8 cellular contexts compared by ENCODE assay signal in the genomic region with DNA sequence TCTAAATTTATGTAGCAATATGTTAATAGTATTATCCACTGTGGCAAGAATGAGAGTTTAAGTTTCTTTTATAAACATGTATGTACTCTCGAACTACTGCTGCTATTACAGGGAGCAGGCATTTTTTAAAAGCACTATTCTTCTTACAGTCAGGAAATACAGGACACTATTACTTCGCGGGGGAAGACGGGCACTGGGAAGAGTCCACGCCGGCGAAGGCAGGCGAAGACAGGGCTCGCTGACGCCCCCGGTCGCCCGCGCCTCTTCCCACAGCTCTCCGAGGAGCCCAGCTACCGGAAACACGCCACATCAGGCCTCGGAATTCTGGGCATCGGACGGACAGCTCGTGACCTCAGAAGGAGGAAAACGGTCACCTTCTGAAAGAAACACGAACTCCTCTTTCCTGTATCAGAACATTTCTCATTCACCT.
DNase-seq lines count a peak whose midpoint lies in the region; ATAC-seq, FAIRE-seq and TF ChIP-seq lines count a peak whose summit lies in the region.

No MANE protein-coding gene starts in this region.

- dilution Hi-C loops in keratinocyte (cut with MboI; ENCODE audit: extremely low pct_ligation_motif_present, low sequenced_read_pairs) = no loop called here

- H3K27me3 ChIP-seq in DND-41 (ENCODE audit: insufficient read depth, low read length, poor library complexity) (no peaks in the 10 kb centered on the region), HUES64 (ENCODE audit: insufficient read depth, low read length) (0 out of 2 replicates have a peak, but pooled peaks cover 2% of the 10 kb centered on the region), keratinocyte (ENCODE audit: control insufficient read depth, extremely low read depth, insufficient read depth, low read length) (no peaks in the 10 kb centered on the region), smooth muscle cell (ENCODE audit: low read depth) (no peaks in the 10 kb centered on the region)

- no peak for DNase-seq in DND-41
- peak; percentile 51 for DNase-seq in RPMI8226
- no peak for DNase-seq in chondrocyte (ENCODE audit: low spot score)
- DNase-seq in keratinocyte (ENCODE audit: low read depth, low spot score) = no peak
- peak; percentile 75 for DNase-seq in smooth muscle cell (lab: John Stamatoyannopoulos, UW; ENCODE audit: unreplicated experiment)
- no peak for DNase-seq in T-helper 9 cell

- H3K9me1 ChIP-seq in keratinocyte (ENCODE audit: control insufficient read depth, extremely low read depth, insufficient read depth, low read length) = no peaks in the 10 kb centered on the region

- no peaks in the 10 kb centered on the region for H3K36me3 Mint-ChIP-seq in chondrocyte (ENCODE audit: low read depth)

- no peaks in the 10 kb centered on the region for H3K9me3 Mint-ChIP-seq in chondrocyte (ENCODE audit: low read depth)

- H3K27ac ChIP-seq in DND-41 (ENCODE audit: low read length) (peak overlapping the region; percentile 78), HUES64 (ENCODE audit: low read depth, low read length) (peak overlapping the region; percentile 91), keratinocyte (ENCODE audit: control insufficient read depth, insufficient read depth, low read length) (peak overlapping the region; percentile 95), smooth muscle cell (ENCODE audit: low read depth) (peak overlapping the region; percentile 100)

- H3K4me1 ChIP-seq in DND-41 (ENCODE audit: insufficient read depth, low read length) = peaks cover 15% of the 10 kb centered on the region
- H3K4me1 ChIP-seq in HUES64 (ENCODE audit: insufficient read depth, low read length) = peaks cover 5% of the 10 kb centered on the region; the same call in 1 of the 2 replicates
- peaks cover 20% of the 10 kb centered on the region for H3K4me1 ChIP-seq in keratinocyte (ENCODE audit: control insufficient read depth, extremely low read depth, insufficient read depth, low read length)
- peaks cover 15% of the 10 kb centered on the region for H3K4me1 ChIP-seq in smooth muscle cell (ENCODE audit: low read depth)

- 0 out of 3 replicates have a peak, but pooled peaks have one; percentile 13 for ATAC-seq in DND-41 (ENCODE audit: insufficient read depth, low read depth)
- peak; percentile 18 for ATAC-seq in GM21447 (IDR thresholded peaks at IDR 0.05; ENCODE audit: unreplicated experiment)

- under 1% methylated on average over 22 of the region's 23 CpGs for WGBS in HUES64
- WGBS in smooth muscle cell (ENCODE audit: low lambda C conversion rate) = 1% methylated on average over 23 of the region's 23 CpGs

- no peaks in the 10 kb centered on the region for H3K79me2 ChIP-seq in DND-41 (ENCODE audit: insufficient read depth, low read length)
- H3K79me2 ChIP-seq in keratinocyte (ENCODE audit: control insufficient read depth, insufficient read depth, low read length) = no peaks in the 10 kb centered on the region
- H3K79me2 ChIP-seq in smooth muscle cell (ENCODE audit: low read depth) = no peaks in the 10 kb centered on the region

- no peaks in the 10 kb centered on the region for H3K36me3 ChIP-seq in DND-41 (ENCODE audit: insufficient read depth, low read length)
- H3K36me3 ChIP-seq in HUES64 (ENCODE audit: insufficient read depth, low read length) = no peaks in the 10 kb centered on the region
- H3K36me3 ChIP-seq in keratinocyte (ENCODE audit: control insufficient read depth in 2 of 2, extremely low read depth in 1 of 2, insufficient read depth in 2 of 2, low read length in 2 of 2) = no peaks in the 10 kb centered on the region
- H3K36me3 ChIP-seq in smooth muscle cell (ENCODE audit: low read depth) = no peaks in the 10 kb centered on the region

- H3K4me2 ChIP-seq in DND-41 (ENCODE audit: insufficient read depth, low read length) (peak overlapping the region; percentile 76), keratinocyte (ENCODE audit: control insufficient read depth, extremely low read depth, insufficient read depth, low read depth, low read length) (peak overlapping the region; percentile 70), smooth muscle cell (peak overlapping the region; percentile 90)

- H3K4me1 Mint-ChIP-seq in chondrocyte (ENCODE audit: low read depth) = peaks cover 37% of the 10 kb centered on the region

- FAIRE-seq in keratinocyte (lab: Jason Lieb, UNC) = no peak

- H3F3A ChIP-seq in smooth muscle cell (ENCODE audit: low read depth) = peaks cover 22% of the 10 kb centered on the region

- peak overlapping the region; percentile 61 for H3K9ac ChIP-seq in DND-41 (ENCODE audit: low read depth, low read length)
- H3K9ac ChIP-seq in HUES64 (ENCODE audit: low read depth, low read length) = peak overlapping the region; percentile 80
- peak overlapping the region; percentile 93 for H3K9ac ChIP-seq in keratinocyte (ENCODE audit: control insufficient read depth, extremely low read depth, insufficient read depth, low read length)
- peak overlapping the region; percentile 99 for H3K9ac ChIP-seq in smooth muscle cell (ENCODE audit: low read depth)

- H2AFZ ChIP-seq in DND-41 (ENCODE audit: low read depth, low read length) = peak overlapping the region; percentile 96
- peak overlapping the region; percentile 60 for H2AFZ ChIP-seq in keratinocyte (ENCODE audit: control insufficient read depth, low read length)
- peak overlapping the region; percentile 47 for H2AFZ ChIP-seq in smooth muscle cell (ENCODE audit: low read depth)

- no peaks in the 10 kb centered on the region for H3K27me3 Mint-ChIP-seq in chondrocyte (ENCODE audit: low read depth)

- H4K20me1 ChIP-seq in DND-41 (ENCODE audit: insufficient read depth, low read length) (no peaks in the 10 kb centered on the region), keratinocyte (ENCODE audit: control insufficient read depth, extremely low read depth, insufficient read depth, low read length) (no peaks in the 10 kb centered on the region), smooth muscle cell (ENCODE audit: low read depth) (no peaks in the 10 kb centered on the region)

- H3K4me3 ChIP-seq in DND-41 (ENCODE audit: low read depth in 1 of 2, low read length in 2 of 2) = peak overlapping the region; percentile 44 to 73; a peak in 3 of 4 replicates
- peak overlapping the region; percentile 79 for H3K4me3 ChIP-seq in HUES64 (ENCODE audit: low read length)
- H3K4me3 ChIP-seq in keratinocyte (ENCODE audit: control insufficient read depth in 2 of 3, extremely low read depth in 1 of 3, insufficient read depth in 2 of 3, low read depth in 1 of 3, low read length in 3 of 3) = peak overlapping the region; percentile 66 to 80 (median 73)
- peak overlapping the region; percentile 67 for H3K4me3 ChIP-seq in smooth muscle cell

- H3K9me3 ChIP-seq in DND-41 (ENCODE audit: insufficient read depth, low read length, severe bottlenecking) (no peaks in the 10 kb centered on the region), HUES64 (ENCODE audit: insufficient read depth, low read depth, low read length) (no peaks in the 10 kb centered on the region), keratinocyte (ENCODE audit: control insufficient read depth, low read depth, low read length) (no peaks in the 10 kb centered on the region), smooth muscle cell (replicated peaks; ENCODE audit: low read depth) (no peaks in the 10 kb centered on the region)

- H3K27ac Mint-ChIP-seq in chondrocyte (ENCODE audit: unreplicated experiment) = peak overlapping the region; percentile 100

- peak; percentile 9 for TF ChIP-seq CTCF in DND-41 (IDR thresholded peaks at IDR 0.05; ENCODE audit: borderline replicate concordance, extremely low read depth, low read length, poor library complexity, severe bottlenecking)
- TF ChIP-seq CTCF in chondrocyte (IDR thresholded peaks at IDR 0.05) = peak; percentile 66
- peak; percentile 19 to 47 (median 31) for TF ChIP-seq CTCF in keratinocyte (optimal IDR thresholded peaks at IDR 0.05 in 1 of 3, IDR thresholded peaks at IDR 0.05 in 1 of 3, conservative IDR thresholded peaks at IDR 0.05 in 1 of 3; ENCODE audit: extremely low read depth in 1 of 3, insufficient read depth in 2 of 3, low read length in 3 of 3)
- TF ChIP-seq CTCF in smooth muscle cell (IDR thresholded peaks at IDR 0.05; ENCODE audit: borderline replicate concordance, insufficient read depth, poor library complexity, severe bottlenecking) = no peak

- H3K4me3 Mint-ChIP-seq in chondrocyte (ENCODE audit: unreplicated experiment) = peak overlapping the region; percentile 92

Comparison
In these comparisons a context has a peak if more than half of its experiments do, and no peak if none do; other contexts are left out.
1. DNase-seq: peak in RPMI8226 (single experiment) and smooth muscle cell (single experiment); none in DND-41 (single experiment), chondrocyte (single experiment), keratinocyte (single experiment) and T-helper 9 cell (single experiment).
2. Peak in every context shown above with its lines, with median percentiles within 50 percentile points of each other: H2AFZ ChIP-seq, H3K27ac ChIP-seq, H3K4me2 ChIP-seq, H3K4me3 ChIP-seq and H3K9ac ChIP-seq.